8 cellular contexts compared by ENCODE assay signal in genomic region chr2:199019898-199020507, GRCh38.
DNase-seq lines count a peak whose midpoint lies in the region; ATAC-seq and TF ChIP-seq lines count a peak whose summit lies in the region.

No MANE protein-coding gene starts in this region.

- TF ChIP-seq POLR2A in NB4 (IDR thresholded peaks at IDR 0.05; ENCODE audit: extremely low read depth, insufficient read length) (no peak), gastrocnemius medialis (IDR thresholded peaks at IDR 0.05) (no peak), stomach (IDR thresholded peaks at IDR 0.05) (no peak)

- in situ Hi-C loops in astrocyte of the spinal cord (cut with HindIII; ENCODE audit: low sequenced_read_pairs): no loop called here
- in situ Hi-C loops in gastrocnemius medialis (cut with MboI; ENCODE audit: low sequenced_read_pairs in 4 of 4): no loop called here

- no peaks in the 10 kb centered on the region for H3K9me3 ChIP-seq in gastrocnemius medialis
- no peaks in the 10 kb centered on the region for H3K9me3 ChIP-seq in stomach

- H3K4me3 ChIP-seq in NB4 (ENCODE audit: low read depth, low read length): no peak overlapping the region
- H3K4me3 ChIP-seq in astrocyte of the spinal cord (ENCODE audit: low read depth, low read length): no peak overlapping the region
- H3K4me3 ChIP-seq in gastrocnemius medialis: no peak overlapping the region
- no peak overlapping the region for H3K4me3 ChIP-seq in stomach

- H3K4me1 ChIP-seq in gastrocnemius medialis: no peaks in the 10 kb centered on the region
- H3K4me1 ChIP-seq in stomach: no peaks in the 10 kb centered on the region

- ATAC-seq in gastrocnemius medialis: no peak

- H3K27ac ChIP-seq in gastrocnemius medialis (no peak overlapping the region), stomach (no peak overlapping the region)

- TF ChIP-seq CTCF in NB4 (IDR thresholded peaks at IDR 0.05; ENCODE audit: low read depth, low read length): peak; percentile 74
- peak; percentile 81 for TF ChIP-seq CTCF in astrocyte of the spinal cord (IDR thresholded peaks at IDR 0.05; ENCODE audit: low read depth, low read length)
- TF ChIP-seq CTCF in gastrocnemius medialis (IDR thresholded peaks at IDR 0.05 in 4 of 5, conservative IDR thresholded peaks at IDR 0.05 in 1 of 5): peak in 1 of 5 experiments; percentile 30
- peak in 1 of 7 experiments; percentile 10 for TF ChIP-seq CTCF in stomach (IDR thresholded peaks at IDR 0.05)

- TF ChIP-seq EP300 in stomach (IDR thresholded peaks at IDR 0.05): no peak

- no peaks in the 10 kb centered on the region for H3K27me3 ChIP-seq in gastrocnemius medialis
- H3K27me3 ChIP-seq in stomach: no peaks in the 10 kb centered on the region

- intact Hi-C loops in gastrocnemius medialis (cut with DNase I; ENCODE audit: low total_unique reads) (no loop called here), stomach (cut with DNase I; ENCODE audit: low total_unique reads) (no loop called here)

- DNase-seq in NCI-H2107 treated with DMSO at 0.1 percent for 48 hours (lab: John Stamatoyannopoulos, UW; ENCODE audit: unreplicated experiment): peak; percentile 26
- no peak for DNase-seq in NCI-H2107 (lab: John Stamatoyannopoulos, UW)
- DNase-seq in NB4 (ENCODE audit: low read depth): peak; percentile 64
- DNase-seq in astrocyte of the spinal cord (ENCODE audit: low read depth, low spot score): peak; percentile 64
- peak; percentile 13 for DNase-seq in mucosa of gallbladder (ENCODE audit: low spot score)
- DNase-seq in activated T-cell treated with anti-CD3 and anti-CD28 coated beads, Interleukin-2, amount 50 U/mL, for 48 hours: no peak
- DNase-seq in gastrocnemius medialis: no peak
- no peak for DNase-seq in stomach

- H3K36me3 ChIP-seq in gastrocnemius medialis: no peaks in the 10 kb centered on the region
- no peaks in the 10 kb centered on the region for H3K36me3 ChIP-seq in stomach

- WGBS in stomach, 5 donors: 27 to 34% (median 33%) methylated on average over 4 of the region's 4 CpGs

Comparison
In these comparisons a context has a peak if more than half of its experiments do, and no peak if none do; other contexts are left out.
1. DNase-seq: peak in NCI-H2107 treated with DMSO at 0.1 percent for 48 hours (single experiment), NB4 (single experiment), astrocyte of the spinal cord (single experiment) and mucosa of gallbladder (single experiment); none in NCI-H2107 (single experiment), activated T-cell treated with anti-CD3 and anti-CD28 coated beads, Interleukin-2, amount 50 U/mL, for 48 hours (0 of 2), gastrocnemius medialis (0 of 2) and stomach (single experiment).